ENCODE assay signal across 8 cellular contexts in genomic region chr1:23867953-23868847, GRCh38.
DNase-seq lines count a peak whose midpoint lies in the region; ATAC-seq lines count a peak whose summit lies in the region.

TSS of gene FUCA1 (minus strand) at chr1:23868290. CDS start at chr1:23868286, 4 bp downstream.

- no peaks in the 10 kb centered on the region for H3K9me3 Mint-ChIP-seq in central memory CD8-positive, alpha-beta T cell

- H3K27ac Mint-ChIP-seq in central memory CD8-positive, alpha-beta T cell (ENCODE audit: low read depth), result peak within 1 kb of the TSS; percentile 49

- H3K4me1 Mint-ChIP-seq in central memory CD8-positive, alpha-beta T cell, result peaks cover 26% of the 10 kb centered on the region

- DNase-seq in AG08396 (ENCODE audit: low spot score), result peak; percentile 93
- DNase-seq in NCI-H2227 (lab: John Stamatoyannopoulos, UW; ENCODE audit: unreplicated experiment), result peak; percentile 99
- peak; percentile 81 to 90 (median 88) for DNase-seq in activated CD4-positive, CD25-positive, alpha-beta regulatory T cell (lab: John Stamatoyannopoulos, UW)
- peak; percentile 91 to 92 for DNase-seq in central memory CD8-positive, alpha-beta T cell (ENCODE audit: low spot score in 2 of 2)
- peak; percentile 96 for DNase-seq in islet precursor cell
- DNase-seq in stimulated activated CD4-positive, alpha-beta T cell treated with anti-CD3 and anti-CD28 coated beads, Interleukin-12 subunit alpha, Interleukin-12 subunit beta, amount 100 ng/mL, for 48 hours (ENCODE audit: low read depth in 2 of 3, low spot score in 1 of 3), result peak; percentile 86 to 92 (median 89)

- H3K27me3 Mint-ChIP-seq in central memory CD8-positive, alpha-beta T cell, result no peaks in the 10 kb centered on the region

- peak within 1 kb of the TSS; percentile 82 for H3K4me3 Mint-ChIP-seq in central memory CD8-positive, alpha-beta T cell

- ATAC-seq in GM18873 (IDR thresholded peaks at IDR 0.05; ENCODE audit: low FRiP score, unreplicated experiment), result peak; percentile 81
- ATAC-seq in HG03139 (IDR thresholded peaks at IDR 0.05; ENCODE audit: unreplicated experiment), result peak; percentile 80
- ATAC-seq in central memory CD8-positive, alpha-beta T cell (replicated peaks; ENCODE audit: extremely low read depth, poor library complexity, severe bottlenecking), result peak; percentile 100

- H3K36me3 Mint-ChIP-seq in central memory CD8-positive, alpha-beta T cell (ENCODE audit: insufficient read depth), result peaks cover 13% of the 10 kb centered on the region

Comparison
In these comparisons a context has a peak if more than half of its experiments do, and no peak if none do; other contexts are left out.
1. Peak in every context shown above with its lines: DNase-seq and ATAC-seq.